Comparison of ENCODE assay signal across 13 cellular contexts in genomic region chr7:92797284-92797683, GRCh38. TPM values are rescaled to one million over a fixed set of nuclear protein-coding genes. Genes with fewer than 3 reads are reported as not detected.
DNase-seq lines count a peak whose midpoint lies in the region; ATAC-seq and TF ChIP-seq lines count a peak whose summit lies in the region.
"Had no signal": no experiment of that assay in that cellular context is flagged by ENCODE, and none has a peak within 500 bp of the region (broad histone marks: within the 10 kb centered on the region; RNA-seq: fewer than 3 reads in every experiment).

No MANE protein-coding gene starts in this region.

- no peak overlapping the region for H3K4me3 ChIP-seq in Panc1 (ENCODE audit: low read depth in 2 of 2, low read length in 2 of 2)
- H3K4me3 ChIP-seq: vagina had no signal

- peaks cover 40% of the 10 kb centered on the region for H3K4me1 ChIP-seq in Panc1 (ENCODE audit: control insufficient read depth, insufficient read depth, low read length)

- ATAC-seq in HG02571 (IDR thresholded peaks at IDR 0.05; ENCODE audit: unreplicated experiment) (peak; percentile 13), Panc1 (peak; percentile 63; the same call in 1 of the 2 replicates), HG03135 (IDR thresholded peaks at IDR 0.05; ENCODE audit: unreplicated experiment) (no peak)

- CTCF ChIA-PET in Panc1 (lab: Charles Lee), result no interaction called here

- POLR2A ChIA-PET in Panc1 (lab: Charles Lee), result no interaction called here

- no peaks in the 10 kb centered on the region; the same call in 1 of the 2 replicates for H3K36me3 ChIP-seq in Panc1 (ENCODE audit: control insufficient read depth, insufficient read depth, low read length)
- H3K36me3 ChIP-seq: vagina had no signal

- H3K27me3 ChIP-seq in Panc1 (ENCODE audit: control insufficient read depth, insufficient read depth, low read length), result no peaks in the 10 kb centered on the region
- H3K27me3 ChIP-seq: vagina had no signal

- in situ Hi-C loops in G401 (cut with HindIII; ENCODE audit: low sequenced_read_pairs), result no loop called here
- in situ Hi-C loops in Panc1 (cut with HindIII; ENCODE audit: low pct_unique_long_range_greater_than_20kb, low sequenced_read_pairs), result no loop called here

- TF ChIP-seq CTCF in Panc1 (IDR thresholded peaks at IDR 0.05), result no peak

- DNase-seq in G401 (ENCODE audit: low spot score) (peak; percentile 38), Panc1 (ENCODE audit: low read depth, low spot score) (no peak), glomerular visceral epithelial cell (ENCODE audit: extremely low spot score) (peak; percentile 35), A172 (ENCODE audit: low spot score) (no peak), T-helper 1 cell (no peak)
- DNase-seq in activated effector memory CD4-positive, alpha-beta T cell treated with Interleukin-2 at 50 U/mL for 16 hours, result no peak
- DNase-seq: hypothalamus, NCI-H146, NCI-H510A had no signal

- BruUV-seq in Panc1 (replicated peaks; lab: Mats Ljungman, UMichigan), result no TSS peak

- peaks cover 3% of the 10 kb centered on the region; the same call in 1 of the 2 replicates for H3K9me3 ChIP-seq in Panc1 (ENCODE audit: control insufficient read depth, insufficient read depth, low read depth, low read length)
- H3K9me3 ChIP-seq: vagina had no signal

- peak overlapping the region; percentile 15 for H3K27ac ChIP-seq in Panc1 (ENCODE audit: low read length)
- H3K27ac ChIP-seq: epithelial cell of prostate, vagina had no signal

- intact Hi-C loops in Panc1 (cut with micrococcal nuclease; ENCODE audit: unreplicated experiment), result no loop called here

RNA-seq across cellular contexts. Expression of gene CDK6, which starts 39.1 kb away (rescaled TPM):
- total RNA-seq in G401 (2014; rRNA removed; shearing (Covaris generic)), result 9.2 and 25.2 TPM in 2 replicates
- 57.4 TPM for total RNA-seq in Panc1 (2021; ENCODE audit: unreplicated experiment)
- polyA plus RNA-seq in Panc1 (2012; ENCODE audit: insufficient read length), result 8.6 TPM
- total RNA-seq in A172 (2014; rRNA removed; shearing (Covaris generic)), result 136 and 140 TPM in 2 replicates

Comparison
In these comparisons a context has a peak if more than half of its experiments do, and no peak if none do; other contexts are left out.
1. DNase-seq: peak in G401 (single experiment) and glomerular visceral epithelial cell (single experiment); none in Panc1 (single experiment), A172 (single experiment), activated effector memory CD4-positive, alpha-beta T cell treated with Interleukin-2 at 50 U/mL for 16 hours (single experiment) and T-helper 1 cell (0 of 5).